1 cellular context compared by ENCODE assay signal in genomic region chr5:132905938-132906337, GRCh38.
TF ChIP-seq lines count a peak whose summit lies in the region.

No MANE protein-coding gene starts in this region.

TF ChIP-seq in HepG2, 621 proteins besides CTCF, POLR2A, EP300 and RAD21 (continued from another document and continues in another):
- TF ChIP-seq KLF6 (CRISPR knock-in tag; IDR thresholded peaks at IDR 0.05): no peak
- TF ChIP-seq ZNF362 (CRISPR knock-in tag; IDR thresholded peaks at IDR 0.05; ENCODE audit: borderline replicate concordance): no peak
- TF ChIP-seq NCOA2 (CRISPR knock-in tag; IDR thresholded peaks at IDR 0.05): 0 out of 2 replicates have a peak, but pooled peaks have one; percentile 29
- TF ChIP-seq RFX3 (CRISPR knock-in tag; IDR thresholded peaks at IDR 0.05): no peak
- TF ChIP-seq ZFP36 (IDR thresholded peaks at IDR 0.05; ENCODE audit: borderline replicate concordance, low read depth, low read length, partially characterized antibody): no peak
- TF ChIP-seq ZGPAT (CRISPR knock-in tag; IDR thresholded peaks at IDR 0.05): peak; percentile 43; the same call in 1 of the 2 replicates
- TF ChIP-seq DNMT3B (CRISPR knock-in tag; conservative IDR thresholded peaks at IDR 0.05): no peak
- no peak for TF ChIP-seq ZBTB25 (CRISPR knock-in tag; IDR thresholded peaks at IDR 0.05)
- TF ChIP-seq AHDC1 (CRISPR knock-in tag; IDR thresholded peaks at IDR 0.05; ENCODE audit: borderline replicate concordance): 0 out of 2 replicates have a peak, but pooled peaks have one; percentile 43
- TF ChIP-seq ZNF615 (CRISPR knock-in tag; IDR thresholded peaks at IDR 0.05; ENCODE audit: borderline replicate concordance): no peak
- TF ChIP-seq IRF9 (CRISPR knock-in tag; IDR thresholded peaks at IDR 0.05; ENCODE audit: borderline replicate concordance): no peak
- TF ChIP-seq THAP7 (CRISPR knock-in tag; IDR thresholded peaks at IDR 0.05): no peak
- no peak for TF ChIP-seq ZNF552 (CRISPR knock-in tag; IDR thresholded peaks at IDR 0.05; ENCODE audit: borderline replicate concordance)
- TF ChIP-seq FUBP1 (CRISPR knock-in tag; IDR thresholded peaks at IDR 0.05; ENCODE audit: borderline replicate concordance): no peak
- TF ChIP-seq SUZ12 (IDR thresholded peaks at IDR 0.05; ENCODE audit: low read depth, low read length): no peak
- TF ChIP-seq CHD4 (IDR thresholded peaks at IDR 0.05; ENCODE audit: borderline replicate concordance, low read length): no peak
- no peak for TF ChIP-seq BRCA1 (CRISPR knock-in tag; IDR thresholded peaks at IDR 0.05)
- TF ChIP-seq GPBP1L1 (CRISPR knock-in tag; IDR thresholded peaks at IDR 0.05): no peak
- TF ChIP-seq TFE3 (CRISPR knock-in tag; IDR thresholded peaks at IDR 0.05): peak; percentile 83
- no peak for TF ChIP-seq KAT2B (IDR thresholded peaks at IDR 0.05; ENCODE audit: borderline replicate concordance, low read depth, low read length)
- TF ChIP-seq KDM2A (CRISPR knock-in tag; IDR thresholded peaks at IDR 0.05; ENCODE audit: borderline replicate concordance, low read depth): no peak
- peak; percentile 95 for TF ChIP-seq ZNF7 (CRISPR knock-in tag; IDR thresholded peaks at IDR 0.05)
- no peak for TF ChIP-seq ZNF383 (CRISPR knock-in tag; IDR thresholded peaks at IDR 0.05; ENCODE audit: borderline replicate concordance)
- TF ChIP-seq MTA3 (CRISPR knock-in tag; IDR thresholded peaks at IDR 0.05): no peak
- TF ChIP-seq BRF2 (CRISPR knock-in tag; IDR thresholded peaks at IDR 0.05): no peak
- no peak for TF ChIP-seq BATF2 (CRISPR knock-in tag; IDR thresholded peaks at IDR 0.05)
- TF ChIP-seq ZNF12 (CRISPR knock-in tag; IDR thresholded peaks at IDR 0.05): no peak
- TF ChIP-seq MIER3 (CRISPR knock-in tag; IDR thresholded peaks at IDR 0.05; ENCODE audit: borderline replicate concordance): 0 out of 2 replicates have a peak, but pooled peaks have one; percentile 44
- no peak for TF ChIP-seq ZUFSP (CRISPR knock-in tag; IDR thresholded peaks at IDR 0.05; ENCODE audit: borderline replicate concordance)
- TF ChIP-seq SRF (IDR thresholded peaks at IDR 0.05; ENCODE audit: low read depth, low read length): no peak
- no peak for TF ChIP-seq PREB (CRISPR knock-in tag; IDR thresholded peaks at IDR 0.05)
- no peak for TF ChIP-seq SOX6 (IDR thresholded peaks at IDR 0.05)
- TF ChIP-seq SOX6 (CRISPR knock-in tag; IDR thresholded peaks at IDR 0.05): peak; percentile 44; the same call in 1 of the 2 replicates
- no peak for TF ChIP-seq ZNF589 (CRISPR knock-in tag; conservative IDR thresholded peaks at IDR 0.05)
